In the genomic region with DNA sequence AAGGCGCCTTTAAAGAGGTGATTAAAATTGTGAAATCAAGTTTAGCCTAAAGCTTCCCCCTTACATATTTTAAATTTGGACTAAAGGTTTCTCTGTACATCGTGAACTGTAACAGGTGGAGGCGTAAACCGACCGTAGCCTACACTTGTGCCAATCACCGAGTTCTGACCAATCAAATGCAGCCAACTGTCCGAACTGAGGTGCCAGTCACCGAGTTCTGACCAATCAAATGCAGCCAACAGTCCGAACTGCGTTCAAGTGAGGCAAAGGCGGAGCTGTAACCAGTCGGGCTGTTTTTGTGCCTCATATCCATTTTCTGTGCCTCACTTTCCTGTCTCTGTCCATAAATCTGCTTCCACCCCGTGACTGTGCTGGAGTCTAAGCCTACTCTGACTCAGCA, we compare ENCODE assay signal across 37 cellular contexts. TPM values are rescaled to one million over a fixed set of nuclear protein-coding genes. Genes with fewer than 3 reads are reported as not detected.
"Had no signal": no experiment of that assay in that cellular context is flagged by ENCODE, and none has a peak within 500 bp of the region (broad histone marks: within the 10 kb centered on the region; RNA-seq: fewer than 3 reads in every experiment).

No MANE protein-coding gene starts in this region.

- DNase-seq: activated B cell treated with CpG ODN at 0.5 μM for 24 hours; activated CD4-positive, alpha-beta T cell treated with anti-CD3 and anti-CD28 coated beads, Interleukin-2, amount 50 U/mL, for 1 hour; activated CD8-positive, alpha-beta T cell treated with anti-CD3 and anti-CD28 coated beads for 36 hours; activated naive CD4-positive, alpha-beta T cell; activated T-cell treated with anti-CD3 and anti-CD28 coated beads, Interleukin-2, amount 50 U/mL, for 48 hours; effector memory CD4-positive, alpha-beta T cell; erythroblast; foreskin fibroblast; head of caudate nucleus; hippocampal formation; immature natural killer cell; midbrain; naive thymus-derived CD4-positive, alpha-beta T cell; nucleus accumbens; retina; stimulated activated CD4-positive, alpha-beta T cell treated with anti-CD3 and anti-CD28 coated beads, Interleukin-1b, Interleukin-23, amount 100 ng/mL, for 48 hours; stimulated activated CD4-positive, alpha-beta T cell treated with anti-CD3 and anti-CD28 coated beads, Interleukin-4, amount 100 ng/mL, for 4 hours; stimulated activated CD8-positive, alpha-beta memory T cell treated with anti-CD3 and anti-CD28 coated beads, Interleukin-4, amount 100 ng/mL, for 48 hours; stimulated activated naive CD8-positive, alpha-beta T cell treated with anti-CD3 and anti-CD28 coated beads, Interleukin-15, amount 100 ng/mL, for 72 hours; substantia nigra; T-helper 2 cell had no signal

- ATAC-seq: activated CD8-positive, alpha-beta T cell treated with anti-CD3 and anti-CD28 coated beads for 36 hours; activated naive CD4-positive, alpha-beta T cell treated with anti-CD3 and anti-CD28 coated beads, Interleukin-2, amount 50 U/mL, for 72 hours; naive thymus-derived CD4-positive, alpha-beta T cell; pancreas; sciatic nerve; stimulated activated memory B cell treated with anti-CD40 and anti-IgM and Interleukin-4, amounts not matched to agents 10 μg/mL and 1 μg/mL and 100 μg/mL, for 72 hours; stimulated activated naive CD8-positive, alpha-beta T cell treated with anti-CD3 and anti-CD28 coated beads, Interleukin-15, amount 100 ng/mL, for 72 hours had no signal

- H3K4me3 Mint-ChIP-seq: activated B cell treated with CpG ODN at 0.5 μM for 24 hours; activated CD8-positive, alpha-beta T cell treated with anti-CD3 and anti-CD28 coated beads for 36 hours; immature natural killer cell; memory B cell; naive thymus-derived CD4-positive, alpha-beta T cell; stimulated activated memory B cell treated with anti-CD40 and anti-IgM and Interleukin-4, amounts not matched to agents 10 μg/mL and 1 μg/mL and 100 μg/mL, for 72 hours; stimulated activated naive CD8-positive, alpha-beta T cell treated with anti-CD3 and anti-CD28 coated beads, Interleukin-15, amount 100 ng/mL, for 72 hours had no signal

- H3K9me3 ChIP-seq: pancreas, prostate gland had no signal

- H3K4me1 Mint-ChIP-seq: memory B cell had no signal

- H3K27me3 Mint-ChIP-seq: activated CD8-positive, alpha-beta T cell treated with anti-CD3 and anti-CD28 coated beads for 36 hours had no signal

- FAIRE-seq: bronchial epithelial cell, pancreas had no signal

- H3K36me3 Mint-ChIP-seq: stimulated activated memory B cell treated with anti-CD40 and anti-IgM and Interleukin-4, amounts not matched to agents 10 μg/mL and 1 μg/mL and 100 μg/mL, for 72 hours had no signal

- H3K27ac ChIP-seq: coronary artery, dorsolateral prefrontal cortex, pancreas, prostate gland, skin epidermis, tibial nerve had no signal

- H3K4me3 ChIP-seq: coronary artery, dorsolateral prefrontal cortex, pancreas, prostate gland, skin epidermis, tibial nerve had no signal

- H3K27ac Mint-ChIP-seq: activated B cell treated with CpG ODN at 0.5 μM for 24 hours; activated CD8-positive, alpha-beta T cell treated with anti-CD3 and anti-CD28 coated beads for 36 hours; activated naive CD4-positive, alpha-beta T cell treated with anti-CD3 and anti-CD28 coated beads, Interleukin-2, amount 50 U/mL, for 72 hours; activated T-helper 2 cell treated with anti-CD3 and anti-CD28 coated beads, Interferon-gamma antibody, Interleukin-2, Interleukin-4, amounts not matched to agents 10 μg/mL and 5 μg/mL and 100 μg/mL, durations not matched to agents 14 hours and 24 hours and 36 hours; immature natural killer cell; memory B cell; stimulated activated memory B cell treated with anti-CD40 and anti-IgM and Interleukin-4, amounts not matched to agents 10 μg/mL and 1 μg/mL and 100 μg/mL, for 72 hours; stimulated activated naive CD8-positive, alpha-beta T cell treated with anti-CD3 and anti-CD28 coated beads, Interleukin-15, amount 100 ng/mL, for 72 hours had no signal

- H3K36me3 ChIP-seq: pancreas, prostate gland, tibial nerve had no signal

- H3K4me1 ChIP-seq: pancreas, prostate gland, tibial nerve had no signal

RNA-seq across cellular contexts. Expression of a gene that starts 7.4 kb away (rescaled TPM):
- total RNA-seq: activated B cell treated with CpG ODN at 0.5 μM for 24 hours; activated naive CD4-positive, alpha-beta T cell treated with anti-CD3 and anti-CD28 coated beads, Interleukin-2, amount 50 U/mL, for 72 hours; bronchial epithelial cell; dorsolateral prefrontal cortex; kidney epithelial cell; lower leg skin; naive thymus-derived CD4-positive, alpha-beta T cell; sciatic nerve; tibial nerve; urinary bladder had no signal
- polyA plus RNA-seq: immature natural killer cell; naive thymus-derived CD4-positive, alpha-beta T cell; neural cell; urinary bladder had no signal

RNA-seq across cellular contexts. Expression of a gene that starts 8.1 kb away (rescaled TPM):
- total RNA-seq: activated B cell treated with CpG ODN at 0.5 μM for 24 hours; activated CD8-positive, alpha-beta T cell treated with anti-CD3 and anti-CD28 coated beads for 36 hours; activated naive CD4-positive, alpha-beta T cell treated with anti-CD3 and anti-CD28 coated beads, Interleukin-2, amount 50 U/mL, for 72 hours; activated T-helper 2 cell treated with anti-CD3 and anti-CD28 coated beads, Interferon-gamma antibody, Interleukin-2, Interleukin-4, amounts not matched to agents 10 μg/mL and 5 μg/mL and 100 μg/mL, durations not matched to agents 14 hours and 24 hours and 36 hours; bronchial epithelial cell; dorsolateral prefrontal cortex; kidney epithelial cell; lower leg skin; naive thymus-derived CD4-positive, alpha-beta T cell; prostate gland; sciatic nerve; tibial nerve; urinary bladder had no signal
- polyA plus RNA-seq: immature natural killer cell; naive thymus-derived CD4-positive, alpha-beta T cell; neural cell; urinary bladder had no signal

RNA-seq across cellular contexts. Expression of a gene that starts 36.9 kb away (rescaled TPM):
- total RNA-seq: activated B cell treated with CpG ODN at 0.5 μM for 24 hours, sciatic nerve, tibial nerve, urinary bladder had no signal
- polyA plus RNA-seq: urinary bladder had no signal

RNA-seq across cellular contexts. Expression of a gene that starts 43.7 kb away (rescaled TPM):
- total RNA-seq: activated B cell treated with CpG ODN at 0.5 μM for 24 hours; activated CD8-positive, alpha-beta T cell treated with anti-CD3 and anti-CD28 coated beads for 36 hours; activated naive CD4-positive, alpha-beta T cell treated with anti-CD3 and anti-CD28 coated beads, Interleukin-2, amount 50 U/mL, for 72 hours; activated T-helper 2 cell treated with anti-CD3 and anti-CD28 coated beads, Interferon-gamma antibody, Interleukin-2, Interleukin-4, amounts not matched to agents 10 μg/mL and 5 μg/mL and 100 μg/mL, durations not matched to agents 14 hours and 24 hours and 36 hours; naive thymus-derived CD4-positive, alpha-beta T cell had no signal
- polyA plus RNA-seq: immature natural killer cell; naive thymus-derived CD4-positive, alpha-beta T cell; neural cell had no signal

RNA-seq across cellular contexts. Expression of a gene that starts 44.8 kb away (rescaled TPM):
- total RNA-seq: activated B cell treated with CpG ODN at 0.5 μM for 24 hours, bronchial epithelial cell, kidney epithelial cell had no signal
- polyA plus RNA-seq: neural cell had no signal
